In the genomic region with DNA sequence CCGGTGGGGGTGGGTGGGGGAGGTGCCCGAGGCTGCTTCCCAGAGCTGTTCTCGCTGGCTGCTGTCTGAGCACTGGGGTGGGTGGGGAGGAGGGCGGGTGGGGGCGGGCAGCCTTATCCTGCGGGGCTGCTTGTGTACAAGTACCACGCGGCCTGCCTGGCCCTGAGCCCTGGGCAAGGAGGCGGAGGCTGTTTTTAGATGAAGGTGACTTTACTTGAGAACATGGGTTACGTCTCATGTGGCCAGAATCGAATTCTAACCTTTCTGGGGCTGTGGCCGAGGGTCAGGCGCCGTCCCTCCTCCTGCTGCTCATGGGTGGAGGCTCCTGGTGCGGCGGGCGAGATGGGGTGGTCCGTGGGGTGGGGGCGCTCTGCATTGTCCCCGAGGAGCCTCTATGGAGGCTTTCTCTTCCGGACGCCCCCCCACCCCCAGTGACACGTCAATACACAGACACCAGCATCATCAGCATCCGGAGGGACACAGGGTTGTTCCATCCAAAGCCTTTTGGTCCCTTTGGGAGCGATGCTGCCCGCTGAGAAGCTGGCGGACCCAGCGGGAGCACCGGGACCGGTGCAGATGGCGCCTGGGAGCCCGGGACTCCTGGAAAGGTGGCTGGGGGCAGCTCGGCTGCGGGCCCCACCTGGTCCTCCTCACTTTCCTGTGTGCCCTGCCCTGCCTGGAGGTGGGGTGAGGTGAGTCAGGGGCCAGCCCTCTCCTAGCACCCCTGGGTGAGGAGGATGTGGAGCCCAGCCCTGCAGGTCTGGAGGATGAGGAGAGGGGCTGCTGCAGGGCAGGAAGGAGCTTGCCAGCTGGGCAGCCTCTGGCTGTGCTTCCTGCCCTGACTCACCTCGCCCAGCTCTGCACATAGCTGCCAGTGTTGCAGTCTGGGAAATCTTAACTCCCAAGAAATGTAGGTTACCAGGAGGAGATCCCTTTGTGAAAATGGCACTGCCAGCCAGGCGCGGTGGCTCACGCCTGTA, we compare ENCODE assay signal across 9 cellular contexts. TPM values are rescaled to one million over a fixed set of nuclear protein-coding genes. Genes with fewer than 3 reads are reported as not detected.
A peak's percentile ranks its signal among the peaks of the same experiment; 100 is the strongest.
DNase-seq lines count a peak whose midpoint lies in the region; ATAC-seq and TF ChIP-seq lines count a peak whose summit lies in the region.
"Had no signal": no experiment of that assay in that cellular context is flagged by ENCODE, and none has a peak within 500 bp of the region (broad histone marks: within the 10 kb centered on the region; RNA-seq: fewer than 3 reads in every experiment).

No MANE protein-coding gene starts in this region.

- H3K9me2 ChIP-seq in HCT116 (ENCODE audit: insufficient read depth) = no peaks in the 10 kb centered on the region

- no peak for TF ChIP-seq RAD21 in HCT116 (IDR thresholded peaks at IDR 0.05; ENCODE audit: low read depth)

- peaks cover 9 to 40% of the 10 kb centered on the region in 2 experiments; a peak in 2 of 4 replicates for H3K36me3 ChIP-seq in HCT116 (ENCODE audit: control insufficient read depth in 1 of 2, insufficient read depth in 2 of 2, low read length in 2 of 2)
- peaks cover 0 to 33% (median 6%) of the 10 kb centered on the region in 9 donors for H3K36me3 ChIP-seq in heart right ventricle
- peaks cover 9% of the 10 kb centered on the region for H3K36me3 ChIP-seq in skeletal muscle satellite cell (ENCODE audit: insufficient read depth, low read length)

- peak overlapping the region; percentile 5; the same call in 1 of the 2 replicates for H3K27ac ChIP-seq in HCT116 (ENCODE audit: low read depth, low read length)
- H3K27ac ChIP-seq in angular gyrus (ENCODE audit: low read depth, low read length) = peak overlapping the region; percentile 82
- H3K27ac ChIP-seq in heart right ventricle = peak overlapping the region; percentile 93 to 98 (median 96)
- H3K27ac ChIP-seq: SJSA1 had no signal

- ATAC-seq in HCT116 = no peak
- peak; percentile 18 to 69 (median 50) for ATAC-seq in heart right ventricle
- ATAC-seq in GM19455 (IDR thresholded peaks at IDR 0.05; ENCODE audit: unreplicated experiment) = no peak
- no peak for ATAC-seq in GM21529 (IDR thresholded peaks at IDR 0.05; ENCODE audit: unreplicated experiment)
- ATAC-seq in GM18867 (IDR thresholded peaks at IDR 0.05; ENCODE audit: unreplicated experiment) = no peak

- TF ChIP-seq CTCF in HCT116 (IDR thresholded peaks at IDR 0.05 in 2 of 3, conservative IDR thresholded peaks at IDR 0.05 in 1 of 3; ENCODE audit: borderline replicate concordance in 1 of 3, insufficient read depth in 1 of 3, low read depth in 2 of 3, low read length in 2 of 3) (no peak), heart right ventricle (IDR thresholded peaks at IDR 0.05) (no peak)

- TF ChIP-seq POLR2A in HCT116 (IDR thresholded peaks at IDR 0.05; ENCODE audit: borderline replicate concordance, extremely low read depth, insufficient read depth, insufficient read length) = no peak

- intact Hi-C loops in HCT116 (cut with micrococcal nuclease) (no loop called here), heart right ventricle (cut with DNase I) (no loop called here)

- peaks cover 82% of the 10 kb centered on the region for H3K79me2 ChIP-seq in HCT116 (ENCODE audit: insufficient read depth, low read length)

- peaks cover 6% of the 10 kb centered on the region; the same call in 1 of the 2 replicates for H4K20me1 ChIP-seq in HCT116 (ENCODE audit: insufficient read depth)

- H3K27me3 ChIP-seq in HCT116 (ENCODE audit: insufficient read depth, low read length) = no peaks in the 10 kb centered on the region
- H3K27me3 ChIP-seq in heart right ventricle = no peaks in the 10 kb centered on the region
- H3K27me3 ChIP-seq in skeletal muscle satellite cell (ENCODE audit: control insufficient read depth, insufficient read depth, low read length) = no peaks in the 10 kb centered on the region
- H3K27me3 ChIP-seq: SJSA1 had no signal

- POLR2A ChIA-PET in HCT116 (lab: Charles Lee) = no interaction called here

- CTCF ChIA-PET in HCT116 (lab: Charles Lee) = interaction anchor here (0.7 to 1.6 kb wide), 3 partner anchors 9 to 65 kb away, joined by 3 to 4 read pairs (median 4); no protein-coding TSS in a partner anchor

- H2AFZ ChIP-seq in HCT116 (ENCODE audit: low read depth, low read length, poor library complexity, severe bottlenecking) = no peak overlapping the region

- H3K9me3 ChIP-seq in HCT116 (ENCODE audit: control insufficient read depth in 1 of 2, insufficient read depth in 1 of 2, low read depth in 1 of 2, low read length in 2 of 2) = no peaks in the 10 kb centered on the region
- no peaks in the 10 kb centered on the region for H3K9me3 ChIP-seq in heart right ventricle
- H3K9me3 ChIP-seq in skeletal muscle satellite cell (replicated peaks; ENCODE audit: low read length) = no peaks in the 10 kb centered on the region
- H3K9me3 ChIP-seq: SJSA1 had no signal

- DNase-seq in HCT116 (ENCODE audit: low read depth, low spot score) (no peak), heart right ventricle (peak; percentile 77), globus pallidus (ENCODE audit: low spot score) (no peak)

- H3K4me3 ChIP-seq in HCT116 (replicated peaks in 1 of 2; ENCODE audit: low read depth in 1 of 2, low read length in 2 of 2) = no peak overlapping the region
- H3K4me3 ChIP-seq in heart right ventricle = peak overlapping the region; percentile 47 to 100 (median 93)
- peak overlapping the region; percentile 58 for H3K4me3 ChIP-seq in skeletal muscle satellite cell (ENCODE audit: low read length)
- H3K4me3 ChIP-seq: SJSA1 had no signal

- H3K4me1 ChIP-seq in HCT116 (ENCODE audit: control insufficient read depth in 1 of 2, insufficient read depth in 2 of 2, low read length in 2 of 2) (peaks cover 2 to 28% of the 10 kb centered on the region in 2 experiments; a peak in 3 of 4 replicates), heart right ventricle (peaks cover 27 to 89% (median 67%) of the 10 kb centered on the region in 9 donors), skeletal muscle satellite cell (ENCODE audit: control insufficient read depth, insufficient read depth, low read length) (peaks cover 43% of the 10 kb centered on the region)

- no peak overlapping the region for H3K4me2 ChIP-seq in HCT116 (ENCODE audit: low read length)
- H3K4me2 ChIP-seq in skeletal muscle satellite cell (ENCODE audit: low read length) = peak overlapping the region; percentile 85

- RAD21 ChIA-PET in HCT116 (lab: Charles Lee; ENCODE audit: low non-redundant PET in 1 of 2, low total read pairs in 2 of 2, uncharacterized antibody in 2 of 2, unreplicated experiment in 2 of 2) = interaction anchor here in 1 of 2 experiments (0.6 kb wide), 1 partner anchor 128 kb away, joined by 3 read pairs; no protein-coding TSS in a partner anchor

- BruUV-seq in HCT116 (replicated peaks; lab: Mats Ljungman, UMichigan) = no TSS peak

- H3K9ac ChIP-seq in HCT116 (ENCODE audit: low read length) (no peak overlapping the region), skeletal muscle satellite cell (ENCODE audit: low read depth, low read length) (peak overlapping the region; percentile 3)

- 26 to 38% methylated on average over 38 of the region's 38 CpGs for WGBS in heart right ventricle, 2 donors

TF ChIP-seq in HCT116, 20 proteins besides CTCF, POLR2A, EP300 and RAD21:
- no peak for TF ChIP-seq EGR1 (IDR thresholded peaks at IDR 0.05; ENCODE audit: low read depth)

RNA-seq across cellular contexts. Expression of gene BSG, which starts 3.4 kb away (rescaled TPM):
- total RNA-seq in HCT116 (2021; ENCODE audit: unreplicated experiment) (603 TPM), heart right ventricle (1,000 to 10,000 TPM; 1,225 to 2,457 (median 1,705) TPM)
- polyA plus RNA-seq in HCT116 (2012) = 735 and 929 TPM in 2 replicates
- 1,000 to 10,000 TPM in 1 of 2 donors, 100 to 1,000 TPM in 1; 829 to 5,252 TPM for polyA plus RNA-seq in heart right ventricle
- total RNA-seq in skeletal muscle satellite cell (2012; rRNA removed) = 268 and 289 TPM in 2 replicates

RNA-seq across cellular contexts. Expression of gene HCN2, which starts 13.9 kb away (rescaled TPM):
- total RNA-seq in HCT116 (2021; ENCODE audit: unreplicated experiment) (2.4 TPM), heart right ventricle (10 to 100 TPM in 1 of 10 donors, 1 to 10 TPM in 9; 1.9 to 10.7 (median 5.1) TPM)
- 2.3 TPM in 2 replicates for polyA plus RNA-seq in HCT116 (2012)
- 1 to 10 TPM in 1 of 2 donors, under 1 TPM in 1; 0.90 to 4.7 TPM for polyA plus RNA-seq in heart right ventricle
- total RNA-seq in skeletal muscle satellite cell (2012; rRNA removed) = 0.76 and 2.4 TPM in 2 replicates

RNA-seq across cellular contexts. Expression of gene GZMM, which starts 32.0 kb away (rescaled TPM):
- total RNA-seq in HCT116 (2021; ENCODE audit: unreplicated experiment) (0.59 TPM), heart right ventricle (1 to 10 TPM in 1 of 10 donors, under 1 TPM in 3, not detected in 6; 0.25 to 2.7 (median 0.37) TPM)
- polyA plus RNA-seq in HCT116 (2012) = 0.53 and 0.67 TPM in 2 replicates
- polyA plus RNA-seq in heart right ventricle = under 1 TPM in 1 of 2 donors, not detected in 1; 0.46 TPM
- total RNA-seq in skeletal muscle satellite cell (2012; rRNA removed) = 0.22 TPM in 1 of 2 replicates, not detected in the other
- total RNA-seq: SJSA1 had no signal

RNA-seq across cellular contexts. Expression of gene CDC34, which starts 44.3 kb away (rescaled TPM):
- total RNA-seq in HCT116 (2021; ENCODE audit: unreplicated experiment) (87.4 TPM), heart right ventricle (100 to 1,000 TPM in 2 of 10 donors, 10 to 100 TPM in 8; 70.2 to 116 (median 76.7) TPM)
- 89.3 and 95.6 TPM in 2 replicates for polyA plus RNA-seq in HCT116 (2012)
- 100 to 1,000 TPM; 120 to 162 TPM for polyA plus RNA-seq in heart right ventricle
- total RNA-seq in skeletal muscle satellite cell (2012; rRNA removed) = 42.3 and 47.2 TPM in 2 replicates

RNA-seq across cellular contexts. Expression of gene POLRMT, which starts 57.5 kb away (rescaled TPM):
- total RNA-seq in HCT116 (2021; ENCODE audit: unreplicated experiment) (138 TPM), heart right ventricle (10 to 100 TPM; 37.2 to 61.7 (median 45.3) TPM)
- 175 and 185 TPM in 2 replicates for polyA plus RNA-seq in HCT116 (2012)
- polyA plus RNA-seq in heart right ventricle = 100 to 1,000 TPM in 1 of 2 donors, 10 to 100 TPM in 1; 43.2 to 159 TPM
- total RNA-seq in skeletal muscle satellite cell (2012; rRNA removed) = 39.8 and 40.0 TPM in 2 replicates

Comparison
In these comparisons a context has a peak if more than half of its experiments do, and no peak if none do; other contexts are left out.
1. ATAC-seq: peak in heart right ventricle (8 of 8); none in HCT116 (single experiment), GM19455 (single experiment), GM21529 (single experiment) and GM18867 (single experiment).
2. DNase-seq: peak in heart right ventricle (2 of 2); none in HCT116 (single experiment) and globus pallidus (single experiment).
3. H3K27ac ChIP-seq: peak in every context shown above with its lines; median percentile 96 in heart right ventricle; 82 in angular gyrus; 5 in HCT116.
4. H3K4me3 ChIP-seq: peak in heart right ventricle (10 of 10) and skeletal muscle satellite cell (single experiment); none in HCT116 (0 of 2).